In genomic region chr5:104793452-104794120, GRCh38 we compare ENCODE assay signal across 22 cellular contexts.
DNase-seq lines count a peak whose midpoint lies in the region; ATAC-seq, FAIRE-seq and TF ChIP-seq lines count a peak whose summit lies in the region.
"Had no signal": no experiment of that assay in that cellular context is flagged by ENCODE, and none has a peak within 500 bp of the region (broad histone marks: within the 10 kb centered on the region; RNA-seq: fewer than 3 reads in every experiment).

No MANE protein-coding gene starts in this region.

- no peak overlapping the region for H3K9ac ChIP-seq in mesenchymal stem cell (ENCODE audit: low read length)
- H3K9ac ChIP-seq in GM23248, result no peak overlapping the region

- peak overlapping the region; percentile 84 for H3K27ac Mint-ChIP-seq in Caco-2 (ENCODE audit: unreplicated experiment)
- no peak overlapping the region for H3K27ac Mint-ChIP-seq in CD8-positive, alpha-beta T cell
- H3K27ac Mint-ChIP-seq: B cell; CD4-positive, CD25-positive, alpha-beta regulatory T cell had no signal

- no peak overlapping the region for H4K8ac ChIP-seq in mesenchymal stem cell (ENCODE audit: low read length)

- H3K27ac ChIP-seq in mesenchymal stem cell (ENCODE audit: low read length, poor library complexity, severe bottlenecking) (no peak overlapping the region), GM23248 (no peak overlapping the region)
- H3K27ac ChIP-seq in CD8-positive, alpha-beta T cell (ENCODE audit: low read depth, low read length), result no peak overlapping the region
- H3K27ac ChIP-seq: 22Rv1, PC-9, SJSA1 had no signal

- FAIRE-seq in endometrium (lab: Jason Lieb, UNC), result peak; percentile 53

- no peaks in the 10 kb centered on the region for H3K27me3 Mint-ChIP-seq in Caco-2 (ENCODE audit: insufficient read depth, unreplicated experiment)
- H3K27me3 Mint-ChIP-seq in CD8-positive, alpha-beta T cell (ENCODE audit: low read depth), result no peaks in the 10 kb centered on the region
- H3K27me3 Mint-ChIP-seq: B cell; CD4-positive, CD25-positive, alpha-beta regulatory T cell had no signal

- CTCF ChIA-PET in Caco-2 (lab: Charles Lee), result no interaction called here
- CTCF ChIA-PET in CD8-positive, alpha-beta T cell (lab: Charles Lee), result no interaction called here

- H4K91ac ChIP-seq in mesenchymal stem cell (ENCODE audit: low read length), result no peak overlapping the region

- no TSS peak for BruUV-seq in Caco-2 (replicated peaks; lab: Mats Ljungman, UMichigan)

- H2AFZ ChIP-seq in mesenchymal stem cell (ENCODE audit: low read depth, low read length), result no peak overlapping the region
- no peak overlapping the region for H2AFZ ChIP-seq in GM23248
- H2AFZ ChIP-seq: PC-9 had no signal

- H3K4me1 Mint-ChIP-seq in Caco-2 (ENCODE audit: low read depth, unreplicated experiment), result peaks cover 20% of the 10 kb centered on the region
- H3K4me1 Mint-ChIP-seq in CD8-positive, alpha-beta T cell (ENCODE audit: low read depth), result no peaks in the 10 kb centered on the region
- H3K4me1 Mint-ChIP-seq: B cell; CD4-positive, CD25-positive, alpha-beta regulatory T cell had no signal

- no peak for ATAC-seq in HG03342 (IDR thresholded peaks at IDR 0.05; ENCODE audit: unreplicated experiment)
- ATAC-seq in CD8-positive, alpha-beta T cell, result no peak
- no peak for ATAC-seq in GM21515 (IDR thresholded peaks at IDR 0.05; ENCODE audit: unreplicated experiment)

- H3K9me3 Mint-ChIP-seq in Caco-2 (ENCODE audit: unreplicated experiment), result no peaks in the 10 kb centered on the region
- H3K9me3 Mint-ChIP-seq in CD8-positive, alpha-beta T cell, result peaks cover 2% of the 10 kb centered on the region

- no peak for TF ChIP-seq CTCF in Caco-2 (IDR thresholded peaks at IDR 0.05; ENCODE audit: insufficient read depth in 1 of 2, low read depth in 1 of 2, low read length in 1 of 2, severe bottlenecking in 1 of 2, unreplicated experiment in 1 of 2)
- TF ChIP-seq CTCF in CD8-positive, alpha-beta T cell (IDR thresholded peaks at IDR 0.05), result no peak

- H3F3A ChIP-seq in GM23248 (ENCODE audit: insufficient read depth), result no peaks in the 10 kb centered on the region

- H3K9me3 ChIP-seq in Caco-2, result no peaks in the 10 kb centered on the region
- no peaks in the 10 kb centered on the region for H3K9me3 ChIP-seq in mesenchymal stem cell (ENCODE audit: control insufficient read depth, low read length)
- peaks cover 4% of the 10 kb centered on the region for H3K9me3 ChIP-seq in GM23248 (ENCODE audit: low read depth)
- H3K9me3 ChIP-seq in CD8-positive, alpha-beta T cell (ENCODE audit: low read length), result no peaks in the 10 kb centered on the region
- H3K9me3 ChIP-seq: SJSA1 had no signal

- H3K79me2 ChIP-seq in GM23248 (ENCODE audit: insufficient read depth), result no peaks in the 10 kb centered on the region

- no peak overlapping the region for H3K4ac ChIP-seq in mesenchymal stem cell (ENCODE audit: low read depth in 1 of 2, low read length in 2 of 2)

- H3K4me3 ChIP-seq in Caco-2 (ENCODE audit: low read depth, low read length) (no peak overlapping the region), mesenchymal stem cell (ENCODE audit: insufficient read depth in 1 of 2, low read depth in 1 of 2, low read length in 2 of 2) (no peak overlapping the region), GM23248 (no peak overlapping the region)
- no peak overlapping the region for H3K4me3 ChIP-seq in CD8-positive, alpha-beta T cell (ENCODE audit: low read depth, low read length)
- H3K4me3 ChIP-seq: PC-9, SJSA1 had no signal

- H2BK5ac ChIP-seq in mesenchymal stem cell (ENCODE audit: low read depth, low read length, poor library complexity, severe bottlenecking), result no peak overlapping the region

- POLR2A ChIA-PET in Caco-2 (lab: Charles Lee), result no interaction called here
- POLR2A ChIA-PET in CD8-positive, alpha-beta T cell (lab: Charles Lee), result no interaction called here

- no CpG with 5 or more reads among the region's 1 CpG for WGBS in mesenchymal stem cell
- 15 to 28% methylated on average over 1 of the region's 1 CpG for WGBS in GM23248 (ENCODE audit: low coverage in 1 of 2, low lambda C conversion rate in 2 of 2, missing lambda C conversion rate in 2 of 2), 2 experiments

- intact Hi-C loops in Caco-2 (cut with micrococcal nuclease; ENCODE audit: unreplicated experiment), result loop anchor here (1.0 to 10.0 kb wide), 6 partner anchors 53 to 461 kb away; no protein-coding TSS in a partner anchor
- intact Hi-C loops in CD8-positive, alpha-beta T cell (cut with DNase I, micrococcal nuclease), result no loop called here

- no peak overlapping the region for H3K23ac ChIP-seq in mesenchymal stem cell (ENCODE audit: low read length in 2 of 2)

- DNase-seq in Caco-2 (peak; percentile 80 to 86), LoVo (ENCODE audit: low spot score) (peak; percentile 32), mesenchymal stem cell (peak; percentile 7), GM23248 (no peak)
- no peak for DNase-seq in CD8-positive, alpha-beta T cell
- DNase-seq: Calu3; CD4-positive, CD25-positive, alpha-beta regulatory T cell; DMS53; GOT3; IMR-90; Karpas-422; NCI-H1417 treated with DMSO at 0.1 percent for 48 hours; NCI-H1930; NCI-H446; NK-92 treated with Interleukin-12 subunit alpha and Interleukin-12 subunit beta, amount 100 ng/mL, for 24 hours; PC-9 had no signal

- H3K18ac ChIP-seq in mesenchymal stem cell (ENCODE audit: low read depth in 1 of 2, low read length in 2 of 2), result no peak overlapping the region

- no peak overlapping the region for H3K14ac ChIP-seq in mesenchymal stem cell (ENCODE audit: low read length in 2 of 2)

- H2BK15ac ChIP-seq in mesenchymal stem cell (ENCODE audit: low read depth, poor library complexity, severe bottlenecking), result no peak overlapping the region

- no peaks in the 10 kb centered on the region for H3K36me3 Mint-ChIP-seq in Caco-2 (ENCODE audit: insufficient read depth, unreplicated experiment)
- no peaks in the 10 kb centered on the region for H3K36me3 Mint-ChIP-seq in CD8-positive, alpha-beta T cell
- H3K36me3 Mint-ChIP-seq: CD4-positive, CD25-positive, alpha-beta regulatory T cell had no signal

- no peaks in the 10 kb centered on the region for H3K79me1 ChIP-seq in mesenchymal stem cell (replicated peaks; ENCODE audit: low read length, poor library complexity, severe bottlenecking)

- H2BK12ac ChIP-seq in mesenchymal stem cell (ENCODE audit: low read length in 2 of 2), result no peak overlapping the region

- H3K9me2 ChIP-seq in GM23248 (ENCODE audit: insufficient read depth), result no peaks in the 10 kb centered on the region

- H2BK120ac ChIP-seq in mesenchymal stem cell (ENCODE audit: low read depth, low read length), result no peak overlapping the region

- H2AK5ac ChIP-seq in mesenchymal stem cell (ENCODE audit: low read length, severe bottlenecking), result no peak overlapping the region

- H3K36me3 ChIP-seq in Caco-2 (ENCODE audit: control insufficient read depth, insufficient read depth, low read length), result no peaks in the 10 kb centered on the region
- H3K36me3 ChIP-seq in mesenchymal stem cell (ENCODE audit: control insufficient read depth in 1 of 2, insufficient read depth in 2 of 2, low read depth in 1 of 2, low read length in 2 of 2), result no peaks in the 10 kb centered on the region
- no peaks in the 10 kb centered on the region for H3K36me3 ChIP-seq in GM23248 (ENCODE audit: low read depth)
- H3K36me3 ChIP-seq in CD8-positive, alpha-beta T cell (ENCODE audit: insufficient read depth, low read length), result no peaks in the 10 kb centered on the region
- H3K36me3 ChIP-seq: SJSA1 had no signal

- H4K20me1 ChIP-seq in GM23248 (ENCODE audit: insufficient read depth), result no peaks in the 10 kb centered on the region

- in situ Hi-C loops in GM23248 (cut with MboI), result no loop called here

- H3K4me2 ChIP-seq in mesenchymal stem cell (ENCODE audit: low read length, poor library complexity, severe bottlenecking) (no peak overlapping the region), GM23248 (ENCODE audit: unreplicated experiment) (no peak overlapping the region)
- H3K4me2 ChIP-seq: PC-9 had no signal

- H3K4me1 ChIP-seq in Caco-2 (peaks cover 33% of the 10 kb centered on the region), mesenchymal stem cell (ENCODE audit: control insufficient read depth, insufficient read depth, low read depth, low read length) (no peaks in the 10 kb centered on the region), GM23248 (ENCODE audit: insufficient read depth) (no peaks in the 10 kb centered on the region)
- H3K4me1 ChIP-seq in CD8-positive, alpha-beta T cell (ENCODE audit: insufficient read depth, low read length), result no peaks in the 10 kb centered on the region
- H3K4me1 ChIP-seq: SJSA1 had no signal

- H3K27me3 ChIP-seq in Caco-2 (replicated peaks; ENCODE audit: control insufficient read depth, insufficient read depth, low read length) (no peaks in the 10 kb centered on the region), mesenchymal stem cell (ENCODE audit: control insufficient read depth in 1 of 2, insufficient read depth in 1 of 2, low read length in 2 of 2) (no peaks in the 10 kb centered on the region), GM23248 (replicated peaks; ENCODE audit: insufficient read depth) (no peaks in the 10 kb centered on the region)
- H3K27me3 ChIP-seq in CD8-positive, alpha-beta T cell (ENCODE audit: insufficient read depth, low read length), result no peaks in the 10 kb centered on the region
- H3K27me3 ChIP-seq: SJSA1 had no signal

- H3K4me3 Mint-ChIP-seq in Caco-2 (ENCODE audit: unreplicated experiment), result peak overlapping the region; percentile 14
- H3K4me3 Mint-ChIP-seq in CD8-positive, alpha-beta T cell, result no peak overlapping the region
- H3K4me3 Mint-ChIP-seq: B cell; CD4-positive, CD25-positive, alpha-beta regulatory T cell had no signal

Comparison
In these comparisons a context has a peak if more than half of its experiments do, and no peak if none do; other contexts are left out.
1. DNase-seq: peak in Caco-2 (2 of 2), LoVo (single experiment) and mesenchymal stem cell (single experiment); none in GM23248 (single experiment) and CD8-positive, alpha-beta T cell (0 of 7).